ENCODE assay signal across 24 cellular contexts in genomic region chr19:424546-424945, GRCh38. TPM values are rescaled to one million over a fixed set of nuclear protein-coding genes. Genes with fewer than 3 reads are reported as not detected.
DNase-seq lines count a peak whose midpoint lies in the region; ATAC-seq, FAIRE-seq and TF ChIP-seq lines count a peak whose summit lies in the region.
"Had no signal": no experiment of that assay in that cellular context is flagged by ENCODE, and none has a peak within 500 bp of the region (broad histone marks: within the 10 kb centered on the region; RNA-seq: fewer than 3 reads in every experiment).

No MANE protein-coding gene starts in this region.

- H3K27me3 ChIP-seq in neuronal stem cell (ENCODE audit: control insufficient read depth in 3 of 3, insufficient read depth in 3 of 3, low read depth in 1 of 3, low read length in 3 of 3): peaks cover 0 to 10% (median 0%) of the 10 kb centered on the region in 3 experiments
- H3K27me3 ChIP-seq in aorta (ENCODE audit: control insufficient read depth in 1 of 2, insufficient read depth in 2 of 2, low read length in 1 of 2): no peaks in the 10 kb centered on the region
- H3K27me3 ChIP-seq: BE2C, BLaER1 had no signal

- intact Hi-C loops in natural killer cell (cut with micrococcal nuclease): no loop called here
- intact Hi-C loops in aorta (cut with DNase I): no loop called here

- H3K36me3 ChIP-seq in neuronal stem cell (replicated peaks in 1 of 2; ENCODE audit: control insufficient read depth in 2 of 2, insufficient read depth in 2 of 2, low read length in 2 of 2): peaks cover 0 to 6% of the 10 kb centered on the region in 2 donors
- H3K36me3 ChIP-seq in aorta (ENCODE audit: control insufficient read depth in 1 of 2, insufficient read depth in 2 of 2, low read length in 1 of 2): no peaks in the 10 kb centered on the region
- H3K36me3 ChIP-seq: BE2C, BLaER1 had no signal

- H2AFZ ChIP-seq in neuronal stem cell (ENCODE audit: low read length): no peak overlapping the region

- H4K8ac ChIP-seq in neuronal stem cell (ENCODE audit: low read depth, low read length): no peak overlapping the region

- no peaks in the 10 kb centered on the region for H3K4me1 Mint-ChIP-seq in natural killer cell treated with Interleukin-12 subunit alpha and Interleukin-12 subunit beta and Interleukin-15 and Interleukin-18, amount 100 ng/mL, for 72 hours (ENCODE audit: low read depth in 2 of 2)
- H3K4me1 Mint-ChIP-seq in natural killer cell (no peaks in the 10 kb centered on the region), chondrocyte (ENCODE audit: low read depth) (peaks cover 6% of the 10 kb centered on the region)

- H3K27me3 Mint-ChIP-seq in natural killer cell treated with Interleukin-12 subunit alpha and Interleukin-12 subunit beta and Interleukin-15 and Interleukin-18, amount 100 ng/mL, for 72 hours: no peaks in the 10 kb centered on the region
- H3K27me3 Mint-ChIP-seq in natural killer cell (ENCODE audit: low read depth in 2 of 2) (no peaks in the 10 kb centered on the region), chondrocyte (ENCODE audit: low read depth) (no peaks in the 10 kb centered on the region)
- H3K27me3 Mint-ChIP-seq: CD4-positive, alpha-beta T cell had no signal

- DNase-seq in natural killer cell treated with Interleukin-12 subunit alpha and Interleukin-12 subunit beta and Interleukin-15 and Interleukin-18, amount 100 ng/mL, for 72 hours (ENCODE audit: low spot score): peak; percentile 44
- DNase-seq in natural killer cell (no peak), chondrocyte (ENCODE audit: low spot score) (peak; percentile 87), neuronal stem cell (ENCODE audit: low spot score) (no peak), aorta (no peak), RCC 7860 (ENCODE audit: low spot score) (no peak), C1 segment of cervical spinal cord (lab: John Stamatoyannopoulos, UW) (no peak), NCI-H1417 treated with DMSO at 0.1 percent for 48 hours (lab: John Stamatoyannopoulos, UW) (no peak)
- DNase-seq: 8988T; ACHN; BE2C; Caco-2; Calu3; CD4-positive, alpha-beta T cell; DMS79 treated with DMSO at 0.1 percent for 48 hours; GF-D8 had no signal

- peak overlapping the region; percentile 16 for H3K18ac ChIP-seq in neuronal stem cell (ENCODE audit: low read length)

- peaks cover 0 to 4% of the 10 kb centered on the region in 2 donors for H3K4me1 ChIP-seq in neuronal stem cell (ENCODE audit: control insufficient read depth in 2 of 2, insufficient read depth in 1 of 2, low read depth in 1 of 2, low read length in 2 of 2)
- no peaks in the 10 kb centered on the region for H3K4me1 ChIP-seq in aorta (ENCODE audit: control insufficient read depth in 1 of 2, insufficient read depth in 2 of 2, low read length in 2 of 2)
- H3K4me1 ChIP-seq: BE2C, BLaER1, Caco-2 had no signal

- TF ChIP-seq CTCF in natural killer cell (IDR thresholded peaks at IDR 0.05) (no peak), chondrocyte (IDR thresholded peaks at IDR 0.05) (no peak)

- ATAC-seq in natural killer cell treated with Interleukin-12 subunit alpha and Interleukin-12 subunit beta and Interleukin-15 and Interleukin-18, amount 100 ng/mL, for 72 hours: no peak
- ATAC-seq in natural killer cell (no peak), aorta (ENCODE audit: low FRiP score) (peak; percentile 38)
- ATAC-seq: CD8-positive, alpha-beta T cell had no signal

- no peaks in the 10 kb centered on the region for H3K36me3 Mint-ChIP-seq in natural killer cell treated with Interleukin-12 subunit alpha and Interleukin-12 subunit beta and Interleukin-15 and Interleukin-18, amount 100 ng/mL, for 72 hours
- H3K36me3 Mint-ChIP-seq in natural killer cell (no peaks in the 10 kb centered on the region), chondrocyte (ENCODE audit: low read depth) (peaks cover 10% of the 10 kb centered on the region)
- H3K36me3 Mint-ChIP-seq: CD8-positive, alpha-beta T cell had no signal

- H3K27ac Mint-ChIP-seq in natural killer cell treated with Interleukin-12 subunit alpha and Interleukin-12 subunit beta and Interleukin-15 and Interleukin-18, amount 100 ng/mL, for 72 hours: no peak overlapping the region
- H3K27ac Mint-ChIP-seq in natural killer cell (no peak overlapping the region), chondrocyte (ENCODE audit: unreplicated experiment) (no peak overlapping the region)
- H3K27ac Mint-ChIP-seq: CD4-positive, alpha-beta T cell; CD8-positive, alpha-beta T cell had no signal

- FAIRE-seq in RCC 7860 (lab: Jason Lieb, UNC): no peak
- FAIRE-seq: A204.1, D721Med, G401.6, GM12891, GM18507 had no signal

- H2BK12ac ChIP-seq in neuronal stem cell (ENCODE audit: low read length): no peak overlapping the region

- H4K91ac ChIP-seq in neuronal stem cell (ENCODE audit: low read depth, low read length, poor library complexity): no peak overlapping the region

- H3K14ac ChIP-seq in neuronal stem cell (ENCODE audit: low read length): no peak overlapping the region

- no peak overlapping the region for H3K4me3 Mint-ChIP-seq in natural killer cell treated with Interleukin-12 subunit alpha and Interleukin-12 subunit beta and Interleukin-15 and Interleukin-18, amount 100 ng/mL, for 72 hours
- no peak overlapping the region for H3K4me3 Mint-ChIP-seq in natural killer cell
- H3K4me3 Mint-ChIP-seq in chondrocyte (ENCODE audit: unreplicated experiment): no peak overlapping the region
- H3K4me3 Mint-ChIP-seq: CD4-positive, alpha-beta T cell; CD8-positive, alpha-beta T cell had no signal

- H3K4me2 ChIP-seq in neuronal stem cell (ENCODE audit: insufficient read depth, low read length, poor library complexity, severe bottlenecking): no peak overlapping the region
- H3K4me2 ChIP-seq: BLaER1 had no signal

- H3K9me3 ChIP-seq in neuronal stem cell (replicated peaks in 1 of 2; ENCODE audit: control insufficient read depth in 2 of 2, insufficient read depth in 1 of 2, low read depth in 1 of 2, low read length in 2 of 2) (peaks cover 0 to 4% of the 10 kb centered on the region in 2 donors), aorta (ENCODE audit: control insufficient read depth, low read length) (no peaks in the 10 kb centered on the region)
- H3K9me3 ChIP-seq: BE2C, Caco-2 had no signal

- no CpG with 5 or more reads among the region's 15 CpGs for WGBS in neuronal stem cell (ENCODE audit: extremely low coverage in 2 of 2, insufficient read length in 2 of 2, insufficient replicate concordance in 1 of 2), 2 donors
- 93 to 94% methylated on average over 15 of the region's 15 CpGs for WGBS in aorta, 2 donors

- H3K79me1 ChIP-seq in neuronal stem cell (ENCODE audit: low read depth, low read length): peaks cover 2% of the 10 kb centered on the region

- no peak overlapping the region for H3K9ac ChIP-seq in neuronal stem cell (ENCODE audit: low read depth, low read length, poor library complexity)
- H3K9ac ChIP-seq: BLaER1 had no signal

- H3K4me3 ChIP-seq in neuronal stem cell (ENCODE audit: low read length in 2 of 2): no peak overlapping the region
- no peak overlapping the region for H3K4me3 ChIP-seq in aorta (ENCODE audit: low read length in 2 of 2)
- H3K4me3 ChIP-seq: BLaER1 had no signal

- no peak overlapping the region for H3K23ac ChIP-seq in neuronal stem cell (ENCODE audit: low read depth, low read length, poor library complexity)

- H2AK5ac ChIP-seq in neuronal stem cell (ENCODE audit: low read depth, low read length): no peak overlapping the region

- no peaks in the 10 kb centered on the region for H3K9me3 Mint-ChIP-seq in natural killer cell treated with Interleukin-12 subunit alpha and Interleukin-12 subunit beta and Interleukin-15 and Interleukin-18, amount 100 ng/mL, for 72 hours
- H3K9me3 Mint-ChIP-seq in natural killer cell (no peaks in the 10 kb centered on the region), chondrocyte (ENCODE audit: low read depth) (no peaks in the 10 kb centered on the region)
- H3K9me3 Mint-ChIP-seq: CD4-positive, alpha-beta T cell; CD8-positive, alpha-beta T cell had no signal

- H2BK15ac ChIP-seq in neuronal stem cell (ENCODE audit: low read length): no peak overlapping the region

- no peak overlapping the region for H3K4ac ChIP-seq in neuronal stem cell (ENCODE audit: low read length)

- H2BK120ac ChIP-seq in neuronal stem cell (ENCODE audit: low read depth, low read length): no peak overlapping the region

- H3K27ac ChIP-seq in neuronal stem cell (replicated peaks; ENCODE audit: low read length) (no peak overlapping the region), aorta (ENCODE audit: low read depth in 1 of 2, low read length in 2 of 2) (no peak overlapping the region)
- H3K27ac ChIP-seq: BLaER1, C4-2B had no signal

- no peak overlapping the region for H2BK5ac ChIP-seq in neuronal stem cell (ENCODE audit: low read length)

RNA-seq across cellular contexts. Expression of gene C2CD4C, which starts 15.6 kb away (rescaled TPM):
- not detected for total RNA-seq in natural killer cell treated with Interleukin-12 subunit alpha and Interleukin-12 subunit beta and Interleukin-15 and Interleukin-18, amount 100 ng/mL, for 72 hours
- total RNA-seq in natural killer cell (not detected), chondrocyte (1.1 to 1.4 TPM (median 1.4 TPM) in 3 replicates), aorta (1 to 10 TPM in 1 of 2 donors, under 1 TPM in 1; 0.88 to 1.1 TPM)
- polyA plus RNA-seq in neuronal stem cell (2013, experiment 1 of 2): 13.6 TPM
- 12.7 TPM for polyA plus RNA-seq in neuronal stem cell (2013, experiment 2 of 2)
- not detected for polyA plus RNA-seq in aorta
- total RNA-seq: CD4-positive, alpha-beta T cell; CD8-positive, alpha-beta T cell had no signal

RNA-seq across cellular contexts. Expression of gene SHC2, which starts 36.3 kb away (rescaled TPM):
- under 1 TPM in 1 of 2 donors, not detected in 1; 0.67 TPM for total RNA-seq in natural killer cell treated with Interleukin-12 subunit alpha and Interleukin-12 subunit beta and Interleukin-15 and Interleukin-18, amount 100 ng/mL, for 72 hours
- under 1 TPM in 1 of 3 donors, not detected in 2; 0.75 TPM for total RNA-seq in natural killer cell
- total RNA-seq in chondrocyte: 26.9 to 50.9 TPM (median 47.8 TPM) in 3 replicates
- 29.6 TPM for polyA plus RNA-seq in neuronal stem cell (2013, experiment 1 of 2)
- polyA plus RNA-seq in neuronal stem cell (2013, experiment 2 of 2): 28.3 TPM
- total RNA-seq in aorta: 10 to 100 TPM in 1 of 2 donors, 1 to 10 TPM in 1; 9.7 to 31.4 TPM
- polyA plus RNA-seq in aorta: 10 to 100 TPM in 1 of 2 donors, 1 to 10 TPM in 1; 7.3 to 10.9 TPM

Comparison
In these comparisons a context has a peak if more than half of its experiments do, and no peak if none do; other contexts are left out.
1. DNase-seq: peak in natural killer cell treated with Interleukin-12 subunit alpha and Interleukin-12 subunit beta and Interleukin-15 and Interleukin-18, amount 100 ng/mL, for 72 hours (single experiment) and chondrocyte (single experiment); none in natural killer cell (single experiment), neuronal stem cell (single experiment), aorta (0 of 2), RCC 7860 (single experiment), C1 segment of cervical spinal cord (0 of 14) and NCI-H1417 treated with DMSO at 0.1 percent for 48 hours (single experiment).
2. RNA of gene SHC2, which starts 36.3 kb away (total RNA-seq): 26.9 to 50.9 TPM in chondrocyte and 9.7 to 31.4 TPM in aorta; 0.67 TPM in natural killer cell treated with Interleukin-12 subunit alpha and Interleukin-12 subunit beta and Interleukin-15 and Interleukin-18, amount 100 ng/mL, for 72 hours and 0.75 TPM in natural killer cell; every median in the first group is over 4 times any median in the second.